Comparison of ENCODE assay signal across 17 cellular contexts in genomic region chrX:148661035-148661434, GRCh38.
"Had no signal": no experiment of that assay in that cellular context is flagged by ENCODE, and none has a peak within 500 bp of the region (broad histone marks: within the 10 kb centered on the region; RNA-seq: fewer than 3 reads in every experiment).

No MANE protein-coding gene starts in this region.

- H3K4me1 ChIP-seq: gastroesophageal sphincter, neural progenitor cell, suprapubic skin, upper lobe of right lung had no signal

- H3K36me3 Mint-ChIP-seq: mesothelial cell of epicardium had no signal

- H3K27me3 ChIP-seq: gastroesophageal sphincter, neural progenitor cell, ovary, suprapubic skin, upper lobe of right lung had no signal

- H3K4me1 Mint-ChIP-seq: central memory CD8-positive, alpha-beta T cell; mesothelial cell of epicardium; neural progenitor cell had no signal

- H3K27ac ChIP-seq: gastroesophageal sphincter, neural progenitor cell, ovary, suprapubic skin, upper lobe of right lung had no signal

- ATAC-seq: activated CD8-positive, alpha-beta T cell treated with anti-CD3 and anti-CD28 coated beads, Interleukin-2, amount 10 ng/mL, durations not matched to agents 7 days and 5 days; activated naive CD8-positive, alpha-beta T cell treated with anti-CD3 and anti-CD28 coated beads, Interleukin-2, amount 50 U/mL, for 24 hours; gastroesophageal sphincter; stimulated activated naive CD8-positive, alpha-beta T cell treated with anti-CD3 and anti-CD28 coated beads, Interleukin-15, Interleukin-2, amounts not matched to agents 100 U/mL and 50 U/mL, for 24 hours; upper lobe of right lung had no signal

- H3K27ac Mint-ChIP-seq: activated CD8-positive, alpha-beta T cell treated with anti-CD3 and anti-CD28 coated beads, Interleukin-2, amount 10 ng/mL, durations not matched to agents 7 days and 5 days; activated naive CD8-positive, alpha-beta T cell treated with anti-CD3 and anti-CD28 coated beads, Interleukin-2, amount 50 U/mL, for 24 hours; activated T-helper 1 cell treated with anti-CD3 and anti-CD28 coated beads, Interleukin-12 subunit alpha, Interleukin-12 subunit beta, Interleukin-2, Interleukin-4 antibody, amounts not matched to agents 30 ng/mL and 10 ng/mL and 1 ng/mL, durations not matched to agents 14 hours and 24 hours and 36 hours; mesothelial cell of epicardium; neural progenitor cell had no signal

- H3K9me3 Mint-ChIP-seq: activated T-helper 1 cell treated with anti-CD3 and anti-CD28 coated beads, Interleukin-12 subunit alpha, Interleukin-12 subunit beta, Interleukin-2, Interleukin-4 antibody, amounts not matched to agents 30 ng/mL and 10 ng/mL and 1 ng/mL, durations not matched to agents 14 hours and 24 hours and 36 hours; central memory CD8-positive, alpha-beta T cell had no signal

- H3K4me3 Mint-ChIP-seq: activated CD8-positive, alpha-beta T cell treated with anti-CD3 and anti-CD28 coated beads, Interleukin-2, amount 10 ng/mL, durations not matched to agents 7 days and 5 days; activated naive CD8-positive, alpha-beta T cell treated with anti-CD3 and anti-CD28 coated beads, Interleukin-2, amount 50 U/mL, for 24 hours; activated T-helper 1 cell treated with anti-CD3 and anti-CD28 coated beads, Interleukin-12 subunit alpha, Interleukin-12 subunit beta, Interleukin-2, Interleukin-4 antibody, amounts not matched to agents 30 ng/mL and 10 ng/mL and 1 ng/mL, durations not matched to agents 14 hours and 24 hours and 36 hours; central memory CD8-positive, alpha-beta T cell; mesothelial cell of epicardium; neural progenitor cell had no signal

- DNase-seq: activated CD4-positive, alpha-beta T cell treated with anti-CD3 and anti-CD28 coated beads for 48 hours; activated CD8-positive, alpha-beta T cell treated with anti-CD3 and anti-CD28 coated beads, Interleukin-2, amount 10 ng/mL, durations not matched to agents 7 days and 5 days; activated naive CD4-positive, alpha-beta T cell; activated naive CD8-positive, alpha-beta T cell treated with anti-CD3 and anti-CD28 coated beads, Interleukin-2, amount 50 U/mL, for 24 hours; effector memory CD4-positive, alpha-beta T cell; ovary; stimulated activated CD4-positive, alpha-beta T cell treated with anti-CD3 and anti-CD28 coated beads, Interleukin-12 subunit alpha, Interleukin-12 subunit beta, amount 100 ng/mL, for 4 hours; stimulated activated CD4-positive, alpha-beta T cell treated with anti-CD3 and anti-CD28 coated beads, Interleukin-2, amount 100 ng/mL, for 48 hours; stimulated activated naive CD8-positive, alpha-beta T cell treated with anti-CD3 and anti-CD28 coated beads, Interleukin-15, Interleukin-2, amounts not matched to agents 100 U/mL and 50 U/mL, for 24 hours; T-helper 1 cell; upper lobe of right lung had no signal

- H3K27me3 Mint-ChIP-seq: activated naive CD8-positive, alpha-beta T cell treated with anti-CD3 and anti-CD28 coated beads, Interleukin-2, amount 50 U/mL, for 24 hours; central memory CD8-positive, alpha-beta T cell had no signal

- H3K36me3 ChIP-seq: gastroesophageal sphincter, neural progenitor cell, ovary, suprapubic skin, upper lobe of right lung had no signal

- H3K4me3 ChIP-seq: gastroesophageal sphincter, neural progenitor cell, ovary, suprapubic skin, upper lobe of right lung had no signal

- H3K9me3 ChIP-seq: gastroesophageal sphincter, ovary, suprapubic skin, upper lobe of right lung had no signal
